ENCODE assay signal across 27 cellular contexts in the genomic region with DNA sequence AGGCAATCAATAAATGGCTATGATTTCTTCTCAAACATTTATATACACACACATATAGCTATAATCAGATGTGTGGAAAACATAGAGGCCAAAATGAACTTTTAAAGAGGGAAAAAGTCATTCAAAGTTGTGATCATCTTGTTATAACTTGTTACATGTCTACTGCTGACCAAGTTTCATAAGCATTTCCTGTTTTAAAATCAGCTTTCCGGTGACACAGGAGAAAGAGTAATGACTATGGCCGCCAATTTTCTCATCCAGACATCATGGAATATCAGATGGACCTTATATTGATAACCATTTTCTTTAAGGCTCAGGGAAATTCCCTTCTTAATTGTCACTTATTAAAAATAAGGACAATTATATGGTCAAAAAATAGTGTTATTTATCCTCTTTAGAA.
"Had no signal": no experiment of that assay in that cellular context is flagged by ENCODE, and none has a peak within 500 bp of the region (broad histone marks: within the 10 kb centered on the region; RNA-seq: fewer than 3 reads in every experiment).

No MANE protein-coding gene starts in this region.

- H3K4me2 ChIP-seq: neural progenitor cell, smooth muscle cell had no signal

- H3K9me3 ChIP-seq: neutrophil, ovary, right lobe of liver, testis, thyroid gland, transverse colon, vagina had no signal

- DNase-seq: immature natural killer cell; islet precursor cell; left ventricle myocardium inferior; mesendoderm; naive B cell; natural killer cell; nephron progenitor cell; occipital lobe; ovary; right lobe of liver; stimulated activated CD4-positive, alpha-beta T cell treated with anti-CD3 and anti-CD28 coated beads, Interleukin-1b, Interleukin-23, amount 100 ng/mL, for 48 hours; stimulated activated CD4-positive, alpha-beta T cell treated with anti-CD3 and anti-CD28 coated beads, Interleukin-2, amount 100 ng/mL, for 48 hours; stimulated activated CD4-positive, alpha-beta T cell treated with anti-CD3 and anti-CD28 coated beads, Interleukin-4, amount 100 ng/mL, for 4 hours; stimulated activated CD8-positive, alpha-beta memory T cell treated with anti-CD3 and anti-CD28 coated beads, Interleukin-4, amount 100 ng/mL, for 48 hours; stimulated activated naive CD8-positive, alpha-beta T cell treated with anti-CD3 and anti-CD28 coated beads, Interleukin-15, Interleukin-2, amounts not matched to agents 100 U/mL and 50 U/mL, for 24 hours; stomach; testis; thyroid gland; transverse colon; upper lobe of left lung had no signal

- H3K27me3 ChIP-seq: neural progenitor cell, neutrophil, ovary, right atrium auricular region, right lobe of liver, stomach, testis, thyroid gland, transverse colon, upper lobe of left lung, vagina had no signal

- H3K4me1 ChIP-seq: left ventricle myocardium inferior, neural progenitor cell, right atrium auricular region, right lobe of liver, stomach, testis, thyroid gland, upper lobe of left lung, vagina had no signal

- H3K36me3 ChIP-seq: left ventricle myocardium inferior, neural progenitor cell, neutrophil, ovary, right atrium auricular region, right lobe of liver, stomach, thyroid gland, transverse colon, upper lobe of left lung, vagina had no signal

- H3K27ac ChIP-seq: left ventricle myocardium inferior, neural progenitor cell, neutrophil, ovary, right atrium auricular region, right lobe of liver, stomach, testis, thyroid gland, transverse colon, upper lobe of left lung, vagina had no signal

- ATAC-seq: natural killer cell; right lobe of liver; stimulated activated memory B cell treated with anti-CD40 and anti-IgM and Interleukin-4, amounts not matched to agents 10 μg/mL and 1 μg/mL and 100 μg/mL, for 72 hours; stimulated activated naive CD8-positive, alpha-beta T cell treated with anti-CD3 and anti-CD28 coated beads, Interleukin-15, Interleukin-2, amounts not matched to agents 100 U/mL and 50 U/mL, for 24 hours had no signal

- H2AFZ ChIP-seq: neural progenitor cell had no signal

- H3K4me3 ChIP-seq: left ventricle myocardium inferior, lung, neural progenitor cell, ovary, right atrium auricular region, right lobe of liver, smooth muscle cell, stomach, testis, thyroid gland, transverse colon, upper lobe of left lung, vagina had no signal

- H3K9ac ChIP-seq: neural progenitor cell had no signal
